ENCODE assay signal across 27 cellular contexts in genomic region chr1:183214021-183214970, GRCh38. TPM values are rescaled to one million over a fixed set of nuclear protein-coding genes. Genes with fewer than 3 reads are reported as not detected.
DNase-seq lines count a peak whose midpoint lies in the region; ATAC-seq and TF ChIP-seq lines count a peak whose summit lies in the region.
"Had no signal": no experiment of that assay in that cellular context is flagged by ENCODE, and none has a peak within 500 bp of the region (broad histone marks: within the 10 kb centered on the region; RNA-seq: fewer than 3 reads in every experiment).

No MANE protein-coding gene starts in this region.

- H3K27ac ChIP-seq in neuronal stem cell (replicated peaks; ENCODE audit: low read length) (no peak overlapping the region), esophagus muscularis mucosa (replicated peaks in 1 of 4) (peak overlapping the region in 1 of 4 donors; percentile 23)
- H3K27ac ChIP-seq: KMS-11, skin epidermis, tibial artery had no signal

- no peak overlapping the region for H3K18ac ChIP-seq in neuronal stem cell (ENCODE audit: low read length)

- peaks cover 8 to 11% of the 10 kb centered on the region in 2 donors for H3K4me1 ChIP-seq in neuronal stem cell (ENCODE audit: control insufficient read depth in 2 of 2, insufficient read depth in 1 of 2, low read depth in 1 of 2, low read length in 2 of 2)
- H3K4me1 ChIP-seq in esophagus muscularis mucosa: peaks cover 9 to 34% (median 29%) of the 10 kb centered on the region in 4 donors

- DNase-seq in DMS79 treated with DMSO at 0.1 percent for 48 hours (lab: John Stamatoyannopoulos, UW) (peak; percentile 21), DMS79 (lab: John Stamatoyannopoulos, UW) (no peak), NCI-H345 treated with DMSO at 0.1 percent for 48 hours (lab: John Stamatoyannopoulos, UW; ENCODE audit: unreplicated experiment) (peak; percentile 7), cerebellum (ENCODE audit: low spot score) (peak; percentile 79), neuronal stem cell (ENCODE audit: low spot score) (no peak), esophagus muscularis mucosa (ENCODE audit: extremely low spot score) (no peak), HuH-7 (ENCODE audit: low spot score) (no peak)
- DNase-seq: 8988T; activated CD4-positive, alpha-beta memory T cell treated with anti-CD3 and anti-CD28 coated beads, Interleukin-2, amount 10 ng/mL, durations not matched to agents 7 days and 5 days; activated CD4-positive, alpha-beta T cell treated with anti-CD3 and anti-CD28 coated beads for 1 hour; activated gamma-delta T cell; Calu3; central memory CD4-positive, alpha-beta T cell; EL; GOT3; midbrain; naive thymus-derived CD8-positive, alpha-beta T cell; NCI-H1436; SHP77; stimulated activated naive CD8-positive, alpha-beta T cell treated with anti-CD3 and anti-CD28 coated beads, Interleukin-15, amount 100 ng/mL, for 72 hours; tibial artery had no signal

- no peaks in the 10 kb centered on the region for H3K79me1 ChIP-seq in neuronal stem cell (ENCODE audit: low read depth, low read length)

- no peak overlapping the region for H4K8ac ChIP-seq in neuronal stem cell (ENCODE audit: low read depth, low read length)

- no peak for TF ChIP-seq EP300 in esophagus muscularis mucosa (IDR thresholded peaks at IDR 0.05)

- H3K9me3 ChIP-seq in neuronal stem cell (replicated peaks in 1 of 2; ENCODE audit: control insufficient read depth in 2 of 2, insufficient read depth in 1 of 2, low read depth in 1 of 2, low read length in 2 of 2) (no peaks in the 10 kb centered on the region), esophagus muscularis mucosa (no peaks in the 10 kb centered on the region)
- H3K9me3 ChIP-seq: tibial artery had no signal

- intact Hi-C loops in esophagus muscularis mucosa (cut with DNase I): no loop called here

- no peak for TF ChIP-seq POLR2A in esophagus muscularis mucosa (IDR thresholded peaks at IDR 0.05; ENCODE audit: low read depth)

- H3K4me3 ChIP-seq in neuronal stem cell (ENCODE audit: low read length in 2 of 2) (no peak overlapping the region), esophagus muscularis mucosa (no peak overlapping the region)
- H3K4me3 ChIP-seq: dorsolateral prefrontal cortex, skin epidermis, tibial artery had no signal

- WGBS in neuronal stem cell (ENCODE audit: extremely low coverage in 2 of 2, insufficient read length in 2 of 2, insufficient replicate concordance in 1 of 2), 2 donors: no CpG with 5 or more reads among the region's 5 CpGs
- 80% methylated on average over 5 of the region's 5 CpGs for WGBS in esophagus muscularis mucosa

- no peak overlapping the region for H3K4ac ChIP-seq in neuronal stem cell (ENCODE audit: low read length)

- H2BK15ac ChIP-seq in neuronal stem cell (ENCODE audit: low read length): peak overlapping the region; percentile 27

- no peak overlapping the region for H2AK5ac ChIP-seq in neuronal stem cell (ENCODE audit: low read depth, low read length)

- H4K91ac ChIP-seq in neuronal stem cell (ENCODE audit: low read depth, low read length, poor library complexity): no peak overlapping the region

- H3K23ac ChIP-seq in neuronal stem cell (ENCODE audit: low read depth, low read length, poor library complexity): no peak overlapping the region

- no peak overlapping the region for H2AFZ ChIP-seq in neuronal stem cell (ENCODE audit: low read length)

- H2BK12ac ChIP-seq in neuronal stem cell (ENCODE audit: low read length): no peak overlapping the region

- no peak overlapping the region for H3K14ac ChIP-seq in neuronal stem cell (ENCODE audit: low read length)

- ATAC-seq in HG02610 (IDR thresholded peaks at IDR 0.05; ENCODE audit: unreplicated experiment): no peak
- ATAC-seq: naive thymus-derived CD8-positive, alpha-beta T cell; stimulated activated naive CD8-positive, alpha-beta T cell treated with anti-CD3 and anti-CD28 coated beads, Interleukin-15, amount 100 ng/mL, for 72 hours had no signal

- TF ChIP-seq CTCF in esophagus muscularis mucosa (IDR thresholded peaks at IDR 0.05): no peak

- no peak overlapping the region for H3K4me2 ChIP-seq in neuronal stem cell (ENCODE audit: insufficient read depth, low read length, poor library complexity, severe bottlenecking)
- H3K4me2 ChIP-seq: KMS-11 had no signal

- H3K27me3 ChIP-seq in neuronal stem cell (ENCODE audit: control insufficient read depth in 3 of 3, insufficient read depth in 3 of 3, low read depth in 1 of 3, low read length in 3 of 3): no peaks in the 10 kb centered on the region
- H3K27me3 ChIP-seq in esophagus muscularis mucosa: no peaks in the 10 kb centered on the region
- H3K27me3 ChIP-seq: tibial artery had no signal

- H3K36me3 ChIP-seq in neuronal stem cell (replicated peaks in 1 of 2; ENCODE audit: control insufficient read depth in 2 of 2, insufficient read depth in 2 of 2, low read length in 2 of 2) (no peaks in the 10 kb centered on the region), esophagus muscularis mucosa (peaks cover 0 to 12% (median 2%) of the 10 kb centered on the region in 4 donors)
- H3K36me3 ChIP-seq: tibial artery had no signal

- H3K9ac ChIP-seq in neuronal stem cell (ENCODE audit: low read depth, low read length, poor library complexity): no peak overlapping the region
- H3K9ac ChIP-seq: KMS-11 had no signal

- no peak overlapping the region for H2BK120ac ChIP-seq in neuronal stem cell (ENCODE audit: low read depth, low read length)

- H2BK5ac ChIP-seq in neuronal stem cell (ENCODE audit: low read length): no peak overlapping the region

RNA-seq across cellular contexts. Expression of gene LAMC2, which starts 28.2 kb away (rescaled TPM):
- total RNA-seq in cerebellum (2.4 TPM), esophagus muscularis mucosa (10 to 100 TPM; 11.2 to 32.6 (median 14.9) TPM)
- polyA plus RNA-seq in neuronal stem cell (2013, experiment 1 of 2): 0.20 TPM
- polyA plus RNA-seq in neuronal stem cell (2013, experiment 2 of 2): 0.25 TPM
- total RNA-seq: activated CD4-positive, alpha-beta memory T cell treated with anti-CD3 and anti-CD28 coated beads, Interleukin-2, amount 10 ng/mL, durations not matched to agents 7 days and 5 days; naive thymus-derived CD8-positive, alpha-beta T cell; T-helper 2 cell treated with Interferon-gamma antibody and Interleukin-4, amounts not matched to agents 100 ng/mL and 5 ng/mL, for 36 hours had no signal
- polyA plus RNA-seq: CD14-positive monocyte; naive thymus-derived CD8-positive, alpha-beta T cell had no signal

Comparison
In these comparisons a context has a peak if more than half of its experiments do, and no peak if none do; other contexts are left out.
1. DNase-seq: peak in DMS79 treated with DMSO at 0.1 percent for 48 hours (single experiment), NCI-H345 treated with DMSO at 0.1 percent for 48 hours (single experiment) and cerebellum (single experiment); none in DMS79 (single experiment), neuronal stem cell (single experiment), esophagus muscularis mucosa (single experiment) and HuH-7 (single experiment).